12 cellular contexts compared by ENCODE assay signal in genomic region chr2:239394978-239395377, GRCh38. TPM values are rescaled to one million over a fixed set of nuclear protein-coding genes. Genes with fewer than 3 reads are reported as not detected.
A peak's percentile ranks its signal among the peaks of the same experiment; 100 is the strongest.
DNase-seq lines count a peak whose midpoint lies in the region; ATAC-seq, FAIRE-seq and TF ChIP-seq lines count a peak whose summit lies in the region.
"Had no signal": no experiment of that assay in that cellular context is flagged by ENCODE, and none has a peak within 500 bp of the region (broad histone marks: within the 10 kb centered on the region; RNA-seq: fewer than 3 reads in every experiment).

No MANE protein-coding gene starts in this region.

- intact Hi-C loops in cardiac septum (cut with DNase I): loop anchor here (5.0 kb wide), 2 partner anchors 83 to 168 kb away; no protein-coding TSS in a partner anchor
- intact Hi-C loops in heart left ventricle (cut with DNase I): loop anchor here in 9 of 10 donors (5.0 to 10.0 kb wide), 11 partner anchors 63 to 250 kb away; no protein-coding TSS in a partner anchor
- intact Hi-C loops in K562 (cut with micrococcal nuclease): loop anchor here (5.0 to 10.0 kb wide), 2 partner anchors 70 to 128 kb away; no protein-coding TSS in a partner anchor
- intact Hi-C loops in colonic mucosa (cut with DNase I): loop anchor here (5.0 kb wide), 1 partner anchor 118 kb away; no protein-coding TSS in a partner anchor

- TF ChIP-seq POLR2A in heart left ventricle (IDR thresholded peaks at IDR 0.05): no peak
- TF ChIP-seq POLR2A in K562 (conservative IDR thresholded peaks at IDR 0.05): no peak

- H3K4me3 ChIP-seq in heart left ventricle (no peak overlapping the region), K562 (no peak overlapping the region), osteoblast (ENCODE audit: insufficient read depth, low read length) (no peak overlapping the region), colonic mucosa (no peak overlapping the region)

- H3K4me1 ChIP-seq in heart left ventricle: peaks cover 6 to 88% (median 47%) of the 10 kb centered on the region in 12 donors
- peaks cover 0 to 14% of the 10 kb centered on the region in 2 experiments; a peak in 2 of 5 replicates for H3K4me1 ChIP-seq in K562 (replicated peaks in 1 of 2; ENCODE audit: control insufficient read depth in 2 of 2, insufficient read depth in 2 of 2, low read length in 2 of 2)
- H3K4me1 ChIP-seq in osteoblast (ENCODE audit: insufficient read depth, low read length): peaks cover 9% of the 10 kb centered on the region
- peaks cover 2% of the 10 kb centered on the region for H3K4me1 ChIP-seq in colonic mucosa

- 84 to 100% (median 91%) methylated on average over 1 of the region's 1 CpG for WGBS in heart left ventricle, 4 donors
- 71% methylated on average over 1 of the region's 1 CpG for WGBS in K562 (ENCODE audit: insufficient coverage, low coverage, missing lambda C conversion rate)

- no peak overlapping the region for H2AFZ ChIP-seq in K562 (ENCODE audit: low read depth, low read length)
- H2AFZ ChIP-seq in osteoblast (ENCODE audit: low read length): no peak overlapping the region

- peak overlapping the region in 4 of 12 donors; percentile 12 to 100 (median 55) for H3K27ac ChIP-seq in heart left ventricle
- no peak overlapping the region for H3K27ac ChIP-seq in K562 (ENCODE audit: extremely low read depth, low read depth, low read length)
- no peak overlapping the region for H3K27ac ChIP-seq in osteoblast (ENCODE audit: low read depth, low read length)
- no peak overlapping the region for H3K27ac ChIP-seq in colonic mucosa
- H3K27ac ChIP-seq: KMS-11 had no signal

- TF ChIP-seq RAD21 in K562 (CRISPR knock-in tag; conservative IDR thresholded peaks at IDR 0.05 in 1 of 2, IDR thresholded peaks at IDR 0.05 in 1 of 2): no peak

- H3K36me3 ChIP-seq in heart left ventricle: no peaks in the 10 kb centered on the region
- no peaks in the 10 kb centered on the region for H3K36me3 ChIP-seq in K562 (ENCODE audit: control insufficient read depth, insufficient read depth, low read length)
- peaks cover 3% of the 10 kb centered on the region for H3K36me3 ChIP-seq in osteoblast (ENCODE audit: insufficient read depth, low read length)
- no peaks in the 10 kb centered on the region for H3K36me3 ChIP-seq in colonic mucosa

- H3K4me2 ChIP-seq in K562 (ENCODE audit: insufficient read depth, low read length) (no peak overlapping the region), osteoblast (ENCODE audit: insufficient read depth, low read length) (no peak overlapping the region)
- H3K4me2 ChIP-seq: KMS-11 had no signal

- no peaks in the 10 kb centered on the region for H3K9me1 ChIP-seq in K562 (ENCODE audit: control insufficient read depth, insufficient read depth, low read length)

- ATAC-seq in heart left ventricle (no peak), K562 (no peak)

- CTCF ChIA-PET in K562 (lab: Yijun Ruan, JAX; ENCODE audit: low intra/inter-chr PET ratio): no interaction called here

- no peaks in the 10 kb centered on the region for H3K27me3 ChIP-seq in heart left ventricle
- H3K27me3 ChIP-seq in K562 (ENCODE audit: control insufficient read depth in 2 of 2, insufficient read depth in 2 of 2, low read length in 2 of 2): no peaks in the 10 kb centered on the region
- no peaks in the 10 kb centered on the region for H3K27me3 ChIP-seq in osteoblast (ENCODE audit: insufficient read depth, low read length)
- H3K27me3 ChIP-seq in colonic mucosa: no peaks in the 10 kb centered on the region

- H3K9me3 ChIP-seq in heart left ventricle (no peaks in the 10 kb centered on the region), K562 (replicated peaks; ENCODE audit: control insufficient read depth, insufficient read depth, low read depth, low read length) (no peaks in the 10 kb centered on the region), osteoblast (ENCODE audit: low read depth, low read length) (no peaks in the 10 kb centered on the region), colonic mucosa (no peaks in the 10 kb centered on the region)

- peak; percentile 51 for DNase-seq in cardiac septum (ENCODE audit: low spot score)
- no peak for DNase-seq in heart left ventricle
- no peak for DNase-seq in K562 (ENCODE audit: extremely low read depth in 1 of 4, low spot score in 3 of 4)
- peak; percentile 39 for DNase-seq in osteoblast (ENCODE audit: insufficient read length, low spot score, missing footprints)
- no peak for DNase-seq in AG08396 (ENCODE audit: low spot score)
- DNase-seq in NOMO-1 treated with dmso at 0.1 percent for 144 hours (lab: John Stamatoyannopoulos, UW; ENCODE audit: unreplicated experiment): no peak
- DNase-seq in colonic mucosa: no peak
- DNase-seq: EL, MM.1S, NCI-H1694 treated with DMSO at 0.1 percent for 48 hours, NCI-H748 treated with DMSO at 0.1 percent for 48 hours had no signal

- H3K9ac ChIP-seq in K562 (ENCODE audit: insufficient read depth in 1 of 2, low read depth in 2 of 2, low read length in 2 of 2) (no peak overlapping the region), colonic mucosa (ENCODE audit: low read depth in 2 of 2, low read length in 2 of 2) (no peak overlapping the region)
- H3K9ac ChIP-seq: KMS-11 had no signal

- FAIRE-seq in K562 (lab: Jason Lieb, UNC): no peak

- H4K20me1 ChIP-seq in K562 (replicated peaks; ENCODE audit: control insufficient read depth, insufficient read depth, low read length): peaks cover 4% of the 10 kb centered on the region; the same call in 1 of the 2 replicates
- peaks cover 43% of the 10 kb centered on the region for H4K20me1 ChIP-seq in osteoblast (ENCODE audit: insufficient read depth, low read length)

- H3K79me2 ChIP-seq in K562 (ENCODE audit: control insufficient read depth, insufficient read depth, low read length) (peaks cover 55% of the 10 kb centered on the region), osteoblast (ENCODE audit: insufficient read depth, low read length) (peaks cover 71% of the 10 kb centered on the region)

- no TSS peak for BruUV-seq in K562 (replicated peaks; lab: Mats Ljungman, UMichigan)

- TF ChIP-seq CTCF in heart left ventricle (IDR thresholded peaks at IDR 0.05) (no peak), K562 (IDR thresholded peaks at IDR 0.05 in 2 of 3, conservative IDR thresholded peaks at IDR 0.05 in 1 of 3; ENCODE audit: insufficient read depth in 2 of 3, low read depth in 1 of 3, low read length in 3 of 3) (no peak), osteoblast (IDR thresholded peaks at IDR 0.05; ENCODE audit: extremely low read depth, low read depth, low read length) (no peak), colonic mucosa (IDR thresholded peaks at IDR 0.05) (no peak)

- no peak for TF ChIP-seq EP300 in K562 (IDR thresholded peaks at IDR 0.05; ENCODE audit: low read length)

- POLR2A ChIA-PET in K562 (lab: Yijun Ruan, JAX): no interaction called here

- in situ Hi-C loops in K562 (cut with MboI): no loop called here

TF ChIP-seq in K562, 482 proteins besides CTCF, POLR2A, EP300 and RAD21 (continues in another document):
- no peak for TF ChIP-seq PBX2 (CRISPR knock-in tag; IDR thresholded peaks at IDR 0.05; ENCODE audit: low read depth)
- no peak for TF ChIP-seq PBX2 (tag; conservative IDR thresholded peaks at IDR 0.05; ENCODE audit: low read depth)

RNA-seq across cellular contexts. Expression of gene HDAC4, which starts 5.8 kb away (rescaled TPM):
- 34.4 TPM for total RNA-seq in cardiac septum
- 10 to 100 TPM; 16.7 to 37.6 (median 27.7) TPM for total RNA-seq in heart left ventricle
- 10 to 100 TPM; 13.9 to 15.2 TPM for polyA plus RNA-seq in heart left ventricle
- total RNA-seq in K562 (2011; cell fraction: chromatin; rRNA removed; ENCODE audit: low replicate concordance): 95.1 and 129 TPM in 2 replicates
- total RNA-seq in K562 (2011; cell fraction: nucleolus; rRNA removed): 48.4 and 51.1 TPM in 2 replicates
- 59.2 and 71.1 TPM in 2 replicates for total RNA-seq in K562 (2011; cell fraction: nucleoplasm; rRNA removed)
- total RNA-seq in K562 (2014; rRNA removed): 4.9 and 5.3 TPM in 2 replicates
- total RNA-seq in K562 (2014; rRNA removed; fragmentation: Illumina TruSeq; extraction: Trizol): 2.8 and 3.6 TPM in 2 replicates
- 4.3 and 6.0 TPM in 2 replicates for total RNA-seq in K562 (2015; rRNA removed; fragmentation: Illumina TruSeq; extraction: Trizol)
- 17.1 and 20.2 TPM in 2 replicates for total RNA-seq in K562 (2021)
- polyA plus RNA-seq in K562 (2011; rRNA removed): 2.8 and 4.8 TPM in 2 replicates
- polyA plus RNA-seq in K562 (2011; cell fraction: cytosol; rRNA removed): 5.2 and 5.9 TPM in 2 replicates
- polyA plus RNA-seq in K562 (2011; cell fraction: nucleus; rRNA removed): 27.3 and 36.9 TPM in 2 replicates
- 3.5 and 5.6 TPM in 2 replicates for polyA plus RNA-seq in K562 (2012)
- 7.6 and 8.1 TPM in 2 replicates for polyA plus RNA-seq in K562 (2014; fragmentation: Illumina TruSeq; extraction: Trizol)
- under 1 TPM; 0.11 to 0.21 TPM for polyA plus RNA-seq in K562 (2014; fragmentation: Nextera tagmentation; extraction: Ambion mirVana)
- polyA plus RNA-seq in K562 (2014; rRNA removed): 4.0 and 8.2 TPM in 2 replicates
- polyA minus RNA-seq in K562 (2011; rRNA and poly(A)+ RNA removed): 11.6 and 12.9 TPM in 2 replicates
- polyA minus RNA-seq in K562 (2011; cell fraction: cytosol; rRNA and poly(A)+ RNA removed): 12.5 and 13.4 TPM in 2 replicates
- polyA minus RNA-seq in K562 (2011; cell fraction: nucleus; rRNA and poly(A)+ RNA removed): 32.2 and 34.9 TPM in 2 replicates
- total RNA-seq in osteoblast: 23.3 and 30.8 TPM in 2 replicates
- 10 to 100 TPM; 35.3 to 46.8 TPM for total RNA-seq in colonic mucosa

Comparison
In these comparisons a context has a peak if more than half of its experiments do, and no peak if none do; other contexts are left out.
1. DNase-seq: peak in cardiac septum (single experiment) and osteoblast (single experiment); none in heart left ventricle (0 of 5), K562 (0 of 4), AG08396 (single experiment), NOMO-1 treated with dmso at 0.1 percent for 144 hours (single experiment) and colonic mucosa (single experiment).